ENCODE assay signal across 8 cellular contexts in the genomic region with DNA sequence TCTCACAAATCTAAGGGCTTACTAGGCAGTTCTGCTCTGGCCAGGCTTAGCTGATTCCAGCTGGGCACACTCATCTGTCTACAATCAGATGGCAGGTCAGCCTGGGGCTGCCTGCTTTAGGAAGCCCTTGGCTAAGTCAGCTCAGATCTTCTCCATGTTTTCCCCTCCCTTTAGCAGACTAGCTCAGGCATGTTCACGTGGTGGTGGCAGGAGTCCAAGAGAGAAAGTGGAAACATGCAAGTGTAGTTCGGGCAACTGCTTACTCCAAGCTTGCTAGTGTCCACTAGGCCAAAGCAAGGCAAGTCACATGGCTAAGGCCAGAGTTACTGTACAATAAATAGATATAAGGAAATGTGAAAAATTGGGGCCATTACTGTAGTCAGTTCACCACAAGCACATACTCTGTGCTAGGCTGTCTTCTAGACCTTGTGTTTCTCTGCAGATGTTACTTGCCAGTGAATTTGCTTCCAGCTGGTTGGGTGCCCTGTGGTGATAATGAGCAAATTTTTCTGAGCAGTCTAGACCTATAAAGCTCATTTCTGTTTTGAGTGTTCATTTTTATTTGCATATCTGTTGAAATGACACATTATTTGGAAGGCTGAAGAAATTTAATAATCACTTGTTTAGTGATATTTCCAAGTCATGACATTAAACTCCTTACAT. TPM values are rescaled to one million over a fixed set of nuclear protein-coding genes. Genes with fewer than 3 reads are reported as not detected.
DNase-seq lines count a peak whose midpoint lies in the region; ATAC-seq, FAIRE-seq and TF ChIP-seq lines count a peak whose summit lies in the region.

No MANE protein-coding gene starts in this region.

- no TSS peak for BruUV-seq in K562 (replicated peaks; lab: Mats Ljungman, UMichigan)

- peak overlapping the region; percentile 88 for H3K27ac Mint-ChIP-seq in HFFc6

- intact Hi-C loops in K562 (cut with micrococcal nuclease), result no loop called here

- DNase-seq in HFFc6 (peak; percentile 61), K562 (ENCODE audit: extremely low read depth in 1 of 4, low spot score in 3 of 4) (no peak), hypothalamus (lab: John Stamatoyannopoulos, UW) (peak in 44 of 51 donors; percentile 2 to 67 (median 26)), smooth muscle cell of the brain vasculature (ENCODE audit: low read depth, low spot score) (peak; percentile 52), GF-D8 (lab: John Stamatoyannopoulos, UW) (no peak), middle frontal gyrus (ENCODE audit: extremely low spot score, low spot score) (no peak)

- no peaks in the 10 kb centered on the region for H3K79me2 ChIP-seq in K562 (ENCODE audit: control insufficient read depth, insufficient read depth, low read length)

- peak overlapping the region; percentile 5; the same call in 1 of the 2 replicates for H3K4me3 Mint-ChIP-seq in HFFc6

- H3K9ac ChIP-seq in K562 (ENCODE audit: insufficient read depth in 1 of 2, low read depth in 2 of 2, low read length in 2 of 2), result no peak overlapping the region

- TF ChIP-seq CTCF in HFFc6 (IDR thresholded peaks at IDR 0.05) (no peak), K562 (IDR thresholded peaks at IDR 0.05 in 2 of 3, conservative IDR thresholded peaks at IDR 0.05 in 1 of 3; ENCODE audit: insufficient read depth in 2 of 3, low read depth in 1 of 3, low read length in 3 of 3) (no peak)

- H3K27me3 Mint-ChIP-seq in HFFc6 (ENCODE audit: insufficient read depth), result no peaks in the 10 kb centered on the region

- ATAC-seq in K562, result no peak
- no peak for ATAC-seq in GM21526 (IDR thresholded peaks at IDR 0.05; ENCODE audit: low FRiP score, unreplicated experiment)
- no peak for ATAC-seq in GM18498 (IDR thresholded peaks at IDR 0.05; ENCODE audit: unreplicated experiment)

- CTCF ChIA-PET in K562 (lab: Yijun Ruan, JAX; ENCODE audit: low intra/inter-chr PET ratio), result no interaction called here

- peaks cover 62% of the 10 kb centered on the region for H3K36me3 Mint-ChIP-seq in HFFc6 (ENCODE audit: low read depth)

- no peak for TF ChIP-seq RAD21 in K562 (CRISPR knock-in tag; conservative IDR thresholded peaks at IDR 0.05 in 1 of 2, IDR thresholded peaks at IDR 0.05 in 1 of 2)

- no peak overlapping the region for H3K4me3 ChIP-seq in K562

- H3K36me3 ChIP-seq in K562 (ENCODE audit: control insufficient read depth, insufficient read depth, low read length), result no peaks in the 10 kb centered on the region

- FAIRE-seq in K562 (lab: Jason Lieb, UNC), result no peak

- H3K27ac ChIP-seq in K562 (ENCODE audit: extremely low read depth, low read depth, low read length), result no peak overlapping the region

- no peak overlapping the region for H2AFZ ChIP-seq in K562 (ENCODE audit: low read depth, low read length)

- POLR2A ChIA-PET in K562 (lab: Yijun Ruan, JAX), result no interaction called here

- in situ Hi-C loops in K562 (cut with MboI), result no loop called here

- H3K4me1 Mint-ChIP-seq in HFFc6 (ENCODE audit: low read depth), result peaks cover 42% of the 10 kb centered on the region

- no peaks in the 10 kb centered on the region for H3K9me3 Mint-ChIP-seq in HFFc6

- TF ChIP-seq EP300 in K562 (IDR thresholded peaks at IDR 0.05; ENCODE audit: low read length), result no peak

- 0% methylated on average over 2 of the region's 2 CpGs for WGBS in K562 (ENCODE audit: insufficient coverage, low coverage, missing lambda C conversion rate)

- H3K9me1 ChIP-seq in K562 (ENCODE audit: control insufficient read depth, insufficient read depth, low read length), result no peaks in the 10 kb centered on the region

- no peak for TF ChIP-seq POLR2A in K562 (conservative IDR thresholded peaks at IDR 0.05)

- H4K20me1 ChIP-seq in K562 (replicated peaks; ENCODE audit: control insufficient read depth, insufficient read depth, low read length), result no peaks in the 10 kb centered on the region

- H3K9me3 ChIP-seq in K562 (replicated peaks; ENCODE audit: control insufficient read depth, insufficient read depth, low read depth, low read length), result no peaks in the 10 kb centered on the region

- no peaks in the 10 kb centered on the region for H3K27me3 ChIP-seq in K562 (ENCODE audit: control insufficient read depth in 2 of 2, insufficient read depth in 2 of 2, low read length in 2 of 2)

- no peaks in the 10 kb centered on the region for H3K4me1 ChIP-seq in K562 (replicated peaks in 1 of 2; ENCODE audit: control insufficient read depth in 2 of 2, insufficient read depth in 2 of 2, low read length in 2 of 2)

- H3K4me2 ChIP-seq in K562 (ENCODE audit: insufficient read depth, low read length), result no peak overlapping the region

TF ChIP-seq in K562, 482 proteins besides CTCF, POLR2A, EP300 and RAD21:
- TF ChIP-seq FOXJ2 (tag; IDR thresholded peaks at IDR 0.05) (peak; percentile 43; the same call in 1 of the 2 replicates), CCNT2 (IDR thresholded peaks at IDR 0.05; ENCODE audit: borderline replicate concordance, extremely low read depth, insufficient read length, low read depth, low read length) (no peak)

RNA-seq across cellular contexts. Expression of a gene that starts 38.3 kb away (rescaled TPM):
- total RNA-seq in HFFc6 (2021; fragmentation: NEBNext Ultra II Directional; extraction: Animal tissue kit (Norgen Biotek cat#: 25700)), result 100 to 1,000 TPM; 149 to 182 (median 173) TPM
- total RNA-seq in K562 (2011; cell fraction: chromatin; rRNA removed; ENCODE audit: low replicate concordance), result 0.26 TPM in 1 of 2 replicates, not detected in the other
- total RNA-seq in K562 (2011; cell fraction: nucleolus; rRNA removed), result 0.13 and 0.33 TPM in 2 replicates
- total RNA-seq in K562 (2011; cell fraction: nucleoplasm; rRNA removed), result 0.37 and 0.61 TPM in 2 replicates
- 0.36 TPM in 1 of 2 replicates, not detected in the other for total RNA-seq in K562 (2014; rRNA removed)
- 0.06 and 0.22 TPM in 2 replicates for total RNA-seq in K562 (2014; rRNA removed; fragmentation: Illumina TruSeq; extraction: Trizol)
- 0.04 and 0.08 TPM in 2 replicates for total RNA-seq in K562 (2015; rRNA removed; fragmentation: Illumina TruSeq; extraction: Trizol)
- total RNA-seq in K562 (2021), result 0.11 and 0.34 TPM in 2 replicates
- polyA plus RNA-seq in K562 (2011; rRNA removed), result 0.08 and 0.33 TPM in 2 replicates
- polyA plus RNA-seq in K562 (2011; cell fraction: cytosol; rRNA removed), result 0.09 and 0.12 TPM in 2 replicates
- polyA plus RNA-seq in K562 (2011; cell fraction: nucleus; rRNA removed), result 0.04 and 0.07 TPM in 2 replicates
- 0.18 and 0.36 TPM in 2 replicates for polyA plus RNA-seq in K562 (2012)
- polyA plus RNA-seq in K562 (2014; fragmentation: Illumina TruSeq; extraction: Trizol), result 0.11 and 0.16 TPM in 2 replicates
- polyA plus RNA-seq in K562 (2014; fragmentation: Nextera tagmentation; extraction: Ambion mirVana), result under 1 TPM; 0.06 to 0.07 TPM
- polyA plus RNA-seq in K562 (2014; rRNA removed), result 0.19 and 0.66 TPM in 2 replicates
- 0.21 TPM in 1 of 2 replicates, not detected in the other for polyA minus RNA-seq in K562 (2011; rRNA and poly(A)+ RNA removed)
- not detected in 2 replicates for polyA minus RNA-seq in K562 (2011; cell fraction: cytosol; rRNA and poly(A)+ RNA removed)
- 0.13 TPM in 1 of 2 replicates, not detected in the other for polyA minus RNA-seq in K562 (2011; cell fraction: nucleus; rRNA and poly(A)+ RNA removed)

Comparison
In these comparisons a context has a peak if more than half of its experiments do, and no peak if none do; other contexts are left out.
1. DNase-seq: peak in HFFc6 (single experiment), hypothalamus (44 of 51) and smooth muscle cell of the brain vasculature (single experiment); none in K562 (0 of 4), GF-D8 (single experiment) and middle frontal gyrus (single experiment).
2. RNA of a gene that starts 38.3 kb away (total RNA-seq): 149 to 182 TPM in HFFc6; 0.04 to 0.61 TPM in K562; every median in the first group is over 10 times any median in the second.